Comparison of ENCODE assay signal across 1 cellular context in genomic region chr1:208243522-208243850, GRCh38.
A peak's percentile ranks its signal among the peaks of the same experiment; 100 is the strongest.
TF ChIP-seq lines count a peak whose summit lies in the region.

No MANE protein-coding gene starts in this region.

TF ChIP-seq in K562, 482 proteins besides CTCF, POLR2A, EP300 and RAD21 (continued from another document and continues in another):
- TF ChIP-seq E2F3 (CRISPR knock-in tag; IDR thresholded peaks at IDR 0.05) = no peak
- TF ChIP-seq ZNF282 (CRISPR knock-in tag; IDR thresholded peaks at IDR 0.05) = 0 out of 2 replicates have a peak, but pooled peaks have one; percentile 76
- TF ChIP-seq, protein P1, sequence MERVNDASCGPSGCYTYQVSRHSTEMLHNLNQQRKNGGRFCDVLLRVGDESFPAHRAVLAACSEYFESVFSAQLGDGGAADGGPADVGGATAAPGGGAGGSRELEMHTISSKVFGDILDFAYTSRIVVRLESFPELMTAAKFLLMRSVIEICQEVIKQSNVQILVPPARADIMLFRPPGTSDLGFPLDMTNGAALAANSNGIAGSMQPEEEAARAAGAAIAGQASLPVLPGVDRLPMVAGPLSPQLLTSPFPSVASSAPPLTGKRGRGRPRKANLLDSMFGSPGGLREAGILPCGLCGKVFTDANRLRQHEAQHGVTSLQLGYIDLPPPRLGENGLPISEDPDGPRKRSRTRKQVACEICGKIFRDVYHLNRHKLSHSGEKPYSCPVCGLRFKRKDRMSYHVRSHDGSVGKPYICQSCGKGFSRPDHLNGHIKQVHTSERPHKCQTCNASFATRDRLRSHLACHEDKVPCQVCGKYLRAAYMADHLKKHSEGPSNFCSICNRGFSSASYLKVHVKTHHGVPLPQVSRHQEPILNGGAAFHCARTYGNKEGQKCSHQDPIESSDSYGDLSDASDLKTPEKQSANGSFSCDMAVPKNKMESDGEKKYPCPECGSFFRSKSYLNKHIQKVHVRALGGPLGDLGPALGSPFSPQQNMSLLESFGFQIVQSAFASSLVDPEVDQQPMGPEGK (CRISPR knock-in tag; IDR thresholded peaks at IDR 0.05; ENCODE audit: borderline replicate concordance) = no peak
- TF ChIP-seq, protein P2, sequence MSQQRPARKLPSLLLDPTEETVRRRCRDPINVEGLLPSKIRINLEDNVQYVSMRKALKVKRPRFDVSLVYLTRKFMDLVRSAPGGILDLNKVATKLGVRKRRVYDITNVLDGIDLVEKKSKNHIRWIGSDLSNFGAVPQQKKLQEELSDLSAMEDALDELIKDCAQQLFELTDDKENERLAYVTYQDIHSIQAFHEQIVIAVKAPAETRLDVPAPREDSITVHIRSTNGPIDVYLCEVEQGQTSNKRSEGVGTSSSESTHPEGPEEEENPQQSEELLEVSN (IDR thresholded peaks at IDR 0.05; ENCODE audit: borderline replicate concordance in 1 of 2, extremely low read depth in 1 of 2, insufficient read depth in 1 of 2, insufficient read length in 1 of 2, low read depth in 1 of 2, low read length in 1 of 2, poor library complexity in 1 of 2, severe bottlenecking in 1 of 2) = peak in 1 of 2 experiments; percentile 2
- no peak for TF ChIP-seq BCL6 (CRISPR knock-in tag; IDR thresholded peaks at IDR 0.05)
- TF ChIP-seq ADNP (tag; IDR thresholded peaks at IDR 0.05) = no peak
- TF ChIP-seq, protein P3, sequence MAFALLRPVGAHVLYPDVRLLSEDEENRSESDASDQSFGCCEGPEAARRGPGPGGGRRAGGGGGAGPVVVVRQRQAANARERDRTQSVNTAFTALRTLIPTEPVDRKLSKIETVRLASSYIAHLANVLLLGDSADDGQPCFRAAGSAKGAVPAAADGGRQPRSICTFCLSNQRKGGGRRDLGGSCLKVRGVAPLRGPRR (CRISPR knock-in tag; IDR thresholded peaks at IDR 0.05) = no peak
- TF ChIP-seq KDM4B (IDR thresholded peaks at IDR 0.05; ENCODE audit: borderline replicate concordance in 2 of 2, low read depth in 1 of 2) = no peak
- TF ChIP-seq ZBTB17 (CRISPR knock-in tag; IDR thresholded peaks at IDR 0.05) = no peak
- TF ChIP-seq ATF2 (CRISPR knock-in tag; IDR thresholded peaks at IDR 0.05) = no peak
- no peak for TF ChIP-seq ZNF561 (CRISPR knock-in tag; conservative IDR thresholded peaks at IDR 0.05)
- no peak for TF ChIP-seq ZNF23 (CRISPR knock-in tag; IDR thresholded peaks at IDR 0.05)
- no peak for TF ChIP-seq MXI1 (IDR thresholded peaks at IDR 0.05; ENCODE audit: low read depth, low read length)
- TF ChIP-seq, protein P4, sequence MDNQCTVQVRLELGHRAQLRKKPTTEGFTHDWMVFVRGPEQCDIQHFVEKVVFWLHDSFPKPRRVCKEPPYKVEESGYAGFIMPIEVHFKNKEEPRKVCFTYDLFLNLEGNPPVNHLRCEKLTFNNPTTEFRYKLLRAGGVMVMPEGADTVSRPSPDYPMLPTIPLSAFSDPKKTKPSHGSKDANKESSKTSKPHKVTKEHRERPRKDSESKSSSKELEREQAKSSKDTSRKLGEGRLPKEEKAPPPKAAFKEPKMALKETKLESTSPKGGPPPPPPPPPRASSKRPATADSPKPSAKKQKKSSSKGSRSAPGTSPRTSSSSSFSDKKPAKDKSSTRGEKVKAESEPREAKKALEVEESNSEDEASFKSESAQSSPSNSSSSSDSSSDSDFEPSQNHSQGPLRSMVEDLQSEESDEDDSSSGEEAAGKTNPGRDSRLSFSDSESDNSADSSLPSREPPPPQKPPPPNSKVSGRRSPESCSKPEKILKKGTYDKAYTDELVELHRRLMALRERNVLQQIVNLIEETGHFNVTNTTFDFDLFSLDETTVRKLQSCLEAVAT (IDR thresholded peaks at IDR 0.05) = no peak
- no peak for TF ChIP-seq ILK (tag; IDR thresholded peaks at IDR 0.05; ENCODE audit: borderline replicate concordance, low read depth)
- peak; percentile 15 for TF ChIP-seq CHD1 (IDR thresholded peaks at IDR 0.05; ENCODE audit: low read length)
- TF ChIP-seq SMARCA5 (IDR thresholded peaks at IDR 0.05) = no peak
- TF ChIP-seq ZNF830 (CRISPR knock-in tag; IDR thresholded peaks at IDR 0.05) = no peak
- TF ChIP-seq ZNF239 (CRISPR knock-in tag; IDR thresholded peaks at IDR 0.05) = no peak
- peak; percentile 1; the same call in 1 of the 2 replicates for TF ChIP-seq CXXC5 (CRISPR knock-in tag; IDR thresholded peaks at IDR 0.05)
- no peak for TF ChIP-seq MCM3 (IDR thresholded peaks at IDR 0.05)
- no peak for TF ChIP-seq RBM14 (IDR thresholded peaks at IDR 0.05; ENCODE audit: borderline replicate concordance, insufficient read depth, low read depth, low read length)
- no peak for TF ChIP-seq SUPT5H (IDR thresholded peaks at IDR 0.05)
- TF ChIP-seq NRF1 (conservative IDR thresholded peaks at IDR 0.05 in 1 of 2, IDR thresholded peaks at IDR 0.05 in 1 of 2) = 0 out of 4 replicates have a peak, but pooled peaks of 1 of the 2 experiments have one; percentile 14
- TF ChIP-seq ETS2 (tag; IDR thresholded peaks at IDR 0.05; ENCODE audit: borderline replicate concordance, poor library complexity, severe bottlenecking) = no peak
- TF ChIP-seq MBD1 (CRISPR knock-in tag; IDR thresholded peaks at IDR 0.05) = no peak
- TF ChIP-seq, protein P5, sequence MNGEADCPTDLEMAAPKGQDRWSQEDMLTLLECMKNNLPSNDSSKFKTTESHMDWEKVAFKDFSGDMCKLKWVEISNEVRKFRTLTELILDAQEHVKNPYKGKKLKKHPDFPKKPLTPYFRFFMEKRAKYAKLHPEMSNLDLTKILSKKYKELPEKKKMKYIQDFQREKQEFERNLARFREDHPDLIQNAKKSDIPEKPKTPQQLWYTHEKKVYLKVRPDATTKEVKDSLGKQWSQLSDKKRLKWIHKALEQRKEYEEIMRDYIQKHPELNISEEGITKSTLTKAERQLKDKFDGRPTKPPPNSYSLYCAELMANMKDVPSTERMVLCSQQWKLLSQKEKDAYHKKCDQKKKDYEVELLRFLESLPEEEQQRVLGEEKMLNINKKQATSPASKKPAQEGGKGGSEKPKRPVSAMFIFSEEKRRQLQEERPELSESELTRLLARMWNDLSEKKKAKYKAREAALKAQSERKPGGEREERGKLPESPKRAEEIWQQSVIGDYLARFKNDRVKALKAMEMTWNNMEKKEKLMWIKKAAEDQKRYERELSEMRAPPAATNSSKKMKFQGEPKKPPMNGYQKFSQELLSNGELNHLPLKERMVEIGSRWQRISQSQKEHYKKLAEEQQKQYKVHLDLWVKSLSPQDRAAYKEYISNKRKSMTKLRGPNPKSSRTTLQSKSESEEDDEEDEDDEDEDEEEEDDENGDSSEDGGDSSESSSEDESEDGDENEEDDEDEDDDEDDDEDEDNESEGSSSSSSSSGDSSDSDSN (IDR thresholded peaks at IDR 0.05; ENCODE audit: borderline replicate concordance in 1 of 2, low read depth in 2 of 2, low read length in 2 of 2) = peak; percentile 8 to 10; a peak in 1 of 4 replicates
- TF ChIP-seq ZNF507 (tag; conservative IDR thresholded peaks at IDR 0.05) = no peak
- peak; percentile 8 for TF ChIP-seq U2AF1 (optimal IDR thresholded peaks at IDR 0.05; ENCODE audit: low read depth, low read length)
- TF ChIP-seq, protein P6, sequence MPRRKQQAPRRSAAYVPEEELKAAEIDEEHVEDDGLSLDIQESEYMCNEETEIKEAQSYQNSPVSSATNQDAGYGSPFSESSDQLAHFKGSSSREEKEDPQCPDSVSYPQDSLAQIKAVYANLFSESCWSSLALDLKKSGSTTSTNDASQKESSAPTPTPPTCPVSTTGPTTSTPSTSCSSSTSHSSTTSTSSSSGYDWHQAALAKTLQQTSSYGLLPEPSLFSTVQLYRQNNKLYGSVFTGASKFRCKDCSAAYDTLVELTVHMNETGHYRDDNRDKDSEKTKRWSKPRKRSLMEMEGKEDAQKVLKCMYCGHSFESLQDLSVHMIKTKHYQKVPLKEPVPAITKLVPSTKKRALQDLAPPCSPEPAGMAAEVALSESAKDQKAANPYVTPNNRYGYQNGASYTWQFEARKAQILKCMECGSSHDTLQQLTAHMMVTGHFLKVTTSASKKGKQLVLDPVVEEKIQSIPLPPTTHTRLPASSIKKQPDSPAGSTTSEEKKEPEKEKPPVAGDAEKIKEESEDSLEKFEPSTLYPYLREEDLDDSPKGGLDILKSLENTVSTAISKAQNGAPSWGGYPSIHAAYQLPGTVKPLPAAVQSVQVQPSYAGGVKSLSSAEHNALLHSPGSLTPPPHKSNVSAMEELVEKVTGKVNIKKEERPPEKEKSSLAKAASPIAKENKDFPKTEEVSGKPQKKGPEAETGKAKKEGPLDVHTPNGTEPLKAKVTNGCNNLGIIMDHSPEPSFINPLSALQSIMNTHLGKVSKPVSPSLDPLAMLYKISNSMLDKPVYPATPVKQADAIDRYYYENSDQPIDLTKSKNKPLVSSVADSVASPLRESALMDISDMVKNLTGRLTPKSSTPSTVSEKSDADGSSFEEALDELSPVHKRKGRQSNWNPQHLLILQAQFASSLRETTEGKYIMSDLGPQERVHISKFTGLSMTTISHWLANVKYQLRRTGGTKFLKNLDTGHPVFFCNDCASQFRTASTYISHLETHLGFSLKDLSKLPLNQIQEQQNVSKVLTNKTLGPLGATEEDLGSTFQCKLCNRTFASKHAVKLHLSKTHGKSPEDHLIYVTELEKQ (CRISPR knock-in tag; IDR thresholded peaks at IDR 0.05) = no peak
- TF ChIP-seq DMBX1 (CRISPR knock-in tag; IDR thresholded peaks at IDR 0.05; ENCODE audit: borderline replicate concordance) = no peak
- no peak for TF ChIP-seq SAFB2 (IDR thresholded peaks at IDR 0.05; ENCODE audit: borderline replicate concordance, low read depth, low read length, severe bottlenecking)
- TF ChIP-seq HLTF (IDR thresholded peaks at IDR 0.05) = no peak
- TF ChIP-seq HOXB6 (CRISPR knock-in tag; IDR thresholded peaks at IDR 0.05; ENCODE audit: borderline replicate concordance) = no peak
- 0 out of 4 replicates have a peak, but pooled peaks of 1 of the 2 experiments have one; percentile 23 for TF ChIP-seq NONO (IDR thresholded peaks at IDR 0.05; ENCODE audit: low read depth in 2 of 2, low read length in 1 of 2)
- no peak for TF ChIP-seq SIN3B (IDR thresholded peaks at IDR 0.05; ENCODE audit: low read depth)
- no peak for TF ChIP-seq CAMTA2 (CRISPR knock-in tag; conservative IDR thresholded peaks at IDR 0.05)
- TF ChIP-seq MEF2D (tag; conservative IDR thresholded peaks at IDR 0.05; ENCODE audit: low read depth) = no peak
- peak; percentile 72; the same call in 1 of the 2 replicates for TF ChIP-seq SAFB (IDR thresholded peaks at IDR 0.05; ENCODE audit: borderline replicate concordance, low read depth, low read length)
- TF ChIP-seq MCM7 (IDR thresholded peaks at IDR 0.05) = no peak
- no peak for TF ChIP-seq XRCC4 (IDR thresholded peaks at IDR 0.05; ENCODE audit: extremely low read depth, insufficient read depth, insufficient read length)
- no peak for TF ChIP-seq KHSRP (IDR thresholded peaks at IDR 0.05)
- 0 out of 2 replicates have a peak, but pooled peaks have one; percentile 2 for TF ChIP-seq MTA3 (IDR thresholded peaks at IDR 0.05; ENCODE audit: borderline replicate concordance)
- peak; percentile 20; the same call in 1 of the 2 replicates for TF ChIP-seq PHF8 (IDR thresholded peaks at IDR 0.05; ENCODE audit: borderline replicate concordance, low read length)
- TF ChIP-seq ZNF644 (tag; IDR thresholded peaks at IDR 0.05; ENCODE audit: low read depth) = no peak
- TF ChIP-seq SMAD4 (CRISPR knock-in tag; conservative IDR thresholded peaks at IDR 0.05) = no peak
- TF ChIP-seq, protein P7, sequence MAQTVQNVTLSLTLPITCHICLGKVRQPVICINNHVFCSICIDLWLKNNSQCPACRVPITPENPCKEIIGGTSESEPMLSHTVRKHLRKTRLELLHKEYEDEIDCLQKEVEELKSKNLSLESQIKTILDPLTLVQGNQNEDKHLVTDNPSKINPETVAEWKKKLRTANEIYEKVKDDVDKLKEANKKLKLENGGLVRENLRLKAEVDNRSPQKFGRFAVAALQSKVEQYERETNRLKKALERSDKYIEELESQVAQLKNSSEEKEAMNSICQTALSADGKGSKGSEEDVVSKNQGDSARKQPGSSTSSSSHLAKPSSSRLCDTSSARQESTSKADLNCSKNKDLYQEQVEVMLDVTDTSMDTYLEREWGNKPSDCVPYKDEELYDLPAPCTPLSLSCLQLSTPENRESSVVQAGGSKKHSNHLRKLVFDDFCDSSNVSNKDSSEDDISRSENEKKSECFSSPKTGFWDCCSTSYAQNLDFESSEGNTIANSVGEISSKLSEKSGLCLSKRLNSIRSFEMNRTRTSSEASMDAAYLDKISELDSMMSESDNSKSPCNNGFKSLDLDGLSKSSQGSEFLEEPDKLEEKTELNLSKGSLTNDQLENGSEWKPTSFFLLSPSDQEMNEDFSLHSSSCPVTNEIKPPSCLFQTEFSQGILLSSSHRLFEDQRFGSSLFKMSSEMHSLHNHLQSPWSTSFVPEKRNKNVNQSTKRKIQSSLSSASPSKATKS (CRISPR knock-in tag; IDR thresholded peaks at IDR 0.05) = no peak
- no peak for TF ChIP-seq SRSF7 (optimal IDR thresholded peaks at IDR 0.05; ENCODE audit: low read depth, low read length)
- TF ChIP-seq HMBOX1 (IDR thresholded peaks at IDR 0.05) = no peak
- TF ChIP-seq MIER1 (IDR thresholded peaks at IDR 0.05; ENCODE audit: low read depth) = no peak
